In the genomic region with DNA sequence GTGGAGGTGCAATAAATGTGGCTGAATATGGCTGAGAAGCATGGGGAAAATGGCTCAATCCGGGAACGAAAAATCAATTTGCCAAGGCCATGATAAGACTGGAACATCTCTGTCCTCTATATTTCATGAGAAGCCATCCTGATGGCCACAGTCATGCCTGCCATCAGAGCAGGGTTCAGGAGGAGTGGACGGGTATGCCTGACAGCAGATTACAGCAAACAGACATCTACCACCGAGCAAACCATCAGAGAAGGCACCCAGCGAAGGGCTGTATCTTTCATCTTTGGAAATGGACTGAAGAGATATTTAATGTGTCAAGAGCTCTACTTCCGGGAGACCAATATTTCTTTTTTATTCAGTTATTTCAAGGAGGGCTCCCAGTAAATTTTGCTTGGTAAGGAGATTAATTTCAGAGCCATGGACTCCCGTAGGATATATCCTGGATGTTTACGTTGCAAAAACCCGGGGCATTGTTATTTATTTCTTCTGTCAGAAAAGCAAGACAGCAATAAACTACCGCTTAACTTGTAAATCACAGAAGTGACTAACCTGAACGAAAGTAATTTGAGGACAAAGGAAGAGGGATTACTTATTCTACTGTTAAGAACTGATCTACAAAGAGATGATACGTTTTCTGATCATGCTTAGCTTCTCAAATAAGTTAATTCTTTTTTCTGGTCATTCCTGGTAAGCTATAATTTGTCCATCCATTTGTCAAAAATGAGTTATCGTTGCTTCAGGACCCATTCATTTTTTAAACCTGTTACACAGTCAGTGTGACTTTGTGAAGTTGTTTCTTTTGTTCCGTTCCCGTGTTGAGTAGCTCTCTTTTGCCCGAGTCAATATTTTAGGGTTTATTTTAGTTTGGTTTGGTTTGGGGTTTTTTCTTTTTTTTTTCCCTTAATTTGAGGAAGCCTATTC, we compare ENCODE assay signal across 8 cellular contexts.
DNase-seq lines count a peak whose midpoint lies in the region; ATAC-seq and TF ChIP-seq lines count a peak whose summit lies in the region.

No MANE protein-coding gene starts in this region.

- H3K27ac ChIP-seq in hepatocyte (peak overlapping the region; percentile 92), sigmoid colon (peak overlapping the region; percentile 67 to 85 (median 82))

- intact Hi-C loops in sigmoid colon (cut with DNase I), result loop anchor here (1.0 kb wide), 1 partner anchor 8 kb away; no protein-coding TSS in a partner anchor

- H3K4me2 ChIP-seq in hepatocyte, result peak overlapping the region; percentile 75

- H3K36me3 ChIP-seq in hepatocyte (replicated peaks; ENCODE audit: insufficient read depth, low read depth) (no peaks in the 10 kb centered on the region), sigmoid colon (no peaks in the 10 kb centered on the region)

- H3K9me3 Mint-ChIP-seq in IgD-negative memory B cell, result no peaks in the 10 kb centered on the region
- H3K9me3 Mint-ChIP-seq in activated T-helper 17 cell treated with anti-CD3 and anti-CD28 coated beads, Interleukin-2, amount 50 U/mL, for 72 hours, result no peaks in the 10 kb centered on the region

- ATAC-seq in activated T-helper 17 cell treated with anti-CD3 and anti-CD28 coated beads, Interleukin-2, amount 50 U/mL, for 72 hours (replicated peaks), result peak; percentile 37
- ATAC-seq in GM21576 (IDR thresholded peaks at IDR 0.05; ENCODE audit: unreplicated experiment) (no peak), HG03139 (IDR thresholded peaks at IDR 0.05; ENCODE audit: unreplicated experiment) (no peak), GM21737 (IDR thresholded peaks at IDR 0.05; ENCODE audit: unreplicated experiment) (no peak)

- DNase-seq in ELR (ENCODE audit: low read depth) (peak; percentile 8), hepatocyte (ENCODE audit: low spot score) (no peak), sigmoid colon (no peak)

- peak overlapping the region; percentile 84 to 98 (median 94) for H3K27ac Mint-ChIP-seq in IgD-negative memory B cell
- H3K27ac Mint-ChIP-seq in activated T-helper 17 cell treated with anti-CD3 and anti-CD28 coated beads, Interleukin-2, amount 50 U/mL, for 72 hours, result peak overlapping the region; percentile 98

- H3K4me3 Mint-ChIP-seq in IgD-negative memory B cell, result peak overlapping the region; percentile 76 to 96 (median 91)
- peak overlapping the region; percentile 73 for H3K4me3 Mint-ChIP-seq in activated T-helper 17 cell treated with anti-CD3 and anti-CD28 coated beads, Interleukin-2, amount 50 U/mL, for 72 hours

- H3K4me1 ChIP-seq in hepatocyte (ENCODE audit: insufficient read depth) (peaks cover 44% of the 10 kb centered on the region), sigmoid colon (peaks cover 0 to 18% (median 17%) of the 10 kb centered on the region in 4 donors)

- TF ChIP-seq CTCF in hepatocyte (IDR thresholded peaks at IDR 0.05; ENCODE audit: poor library complexity) (no peak), sigmoid colon (IDR thresholded peaks at IDR 0.05) (no peak)

- peaks cover 29 to 46% (median 40%) of the 10 kb centered on the region in 3 donors for H3K4me1 Mint-ChIP-seq in IgD-negative memory B cell
- H3K4me1 Mint-ChIP-seq in activated T-helper 17 cell treated with anti-CD3 and anti-CD28 coated beads, Interleukin-2, amount 50 U/mL, for 72 hours, result peaks cover 36% of the 10 kb centered on the region

- H2AFZ ChIP-seq in hepatocyte, result peak overlapping the region; percentile 15

- no peaks in the 10 kb centered on the region for H3K27me3 Mint-ChIP-seq in IgD-negative memory B cell
- H3K27me3 Mint-ChIP-seq in activated T-helper 17 cell treated with anti-CD3 and anti-CD28 coated beads, Interleukin-2, amount 50 U/mL, for 72 hours, result no peaks in the 10 kb centered on the region

- H3K36me3 Mint-ChIP-seq in IgD-negative memory B cell, result no peaks in the 10 kb centered on the region
- peaks cover 12% of the 10 kb centered on the region for H3K36me3 Mint-ChIP-seq in activated T-helper 17 cell treated with anti-CD3 and anti-CD28 coated beads, Interleukin-2, amount 50 U/mL, for 72 hours (ENCODE audit: low read depth)

- no peaks in the 10 kb centered on the region for H3K9me3 ChIP-seq in hepatocyte (ENCODE audit: low read depth)
- no peaks in the 10 kb centered on the region for H3K9me3 ChIP-seq in sigmoid colon

- no peaks in the 10 kb centered on the region for H3K9me2 ChIP-seq in hepatocyte (replicated peaks; ENCODE audit: insufficient read depth)

- no peaks in the 10 kb centered on the region for H3K79me2 ChIP-seq in hepatocyte

- no peak for TF ChIP-seq EP300 in sigmoid colon (IDR thresholded peaks at IDR 0.05)

- H3K27me3 ChIP-seq in hepatocyte (no peaks in the 10 kb centered on the region), sigmoid colon (no peaks in the 10 kb centered on the region)

- TF ChIP-seq POLR2A in sigmoid colon (IDR thresholded peaks at IDR 0.05), result no peak

- no peaks in the 10 kb centered on the region for H4K20me1 ChIP-seq in hepatocyte (ENCODE audit: insufficient read depth, poor library complexity, severe bottlenecking)

- H3K4me3 ChIP-seq in hepatocyte (peak overlapping the region; percentile 4), sigmoid colon (peak overlapping the region; percentile 15 to 47 (median 38))

- WGBS in hepatocyte (ENCODE audit: low lambda C conversion rate, missing lambda C conversion rate), result 19% methylated on average over 16 of the region's 16 CpGs
- WGBS in sigmoid colon, 2 donors, result 12 to 34% methylated on average over 16 of the region's 16 CpGs
